ENCODE assay signal across 8 cellular contexts in the genomic region with DNA sequence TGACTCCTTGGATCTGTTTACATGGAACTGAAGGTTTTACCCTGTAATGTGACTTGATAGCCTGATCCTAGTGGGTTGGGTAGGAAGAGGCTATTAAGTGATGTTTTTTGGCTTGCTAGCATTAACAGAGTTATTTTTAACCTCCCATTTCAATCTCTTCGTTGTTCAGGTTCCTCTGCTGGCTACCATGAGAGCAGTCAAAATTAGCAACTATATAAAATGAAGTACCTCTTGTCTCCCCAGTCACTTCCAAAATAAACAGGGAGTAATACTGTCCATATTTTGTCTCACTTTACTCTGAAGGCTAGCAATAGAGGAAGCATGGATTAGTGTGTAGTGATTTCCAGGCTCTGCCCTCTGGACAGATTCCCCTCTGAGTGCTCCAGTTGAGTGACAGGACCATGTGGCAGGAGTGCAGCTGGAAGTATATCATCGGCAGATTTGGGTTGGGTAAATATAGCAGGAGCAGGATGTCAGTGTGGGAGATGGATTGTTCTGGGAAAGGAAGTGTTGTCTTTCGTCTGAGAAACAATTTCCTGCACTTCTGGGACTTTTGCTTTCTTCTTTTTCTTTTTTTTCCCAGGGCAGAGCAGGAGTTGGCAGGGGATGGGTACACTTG. TPM values are rescaled to one million over a fixed set of nuclear protein-coding genes. Genes with fewer than 3 reads are reported as not detected.
DNase-seq lines count a peak whose midpoint lies in the region; FAIRE-seq and TF ChIP-seq lines count a peak whose summit lies in the region.

No MANE protein-coding gene starts in this region.

- no peak for TF ChIP-seq CTCF in fibroblast of pulmonary artery (IDR thresholded peaks at IDR 0.05; ENCODE audit: low read length, missing control alignments)

- no peak for DNase-seq in GM19239 (ENCODE audit: insufficient read length, low spot score)
- peak; percentile 70 for DNase-seq in fibroblast of pulmonary artery (ENCODE audit: low read depth)
- DNase-seq in putamen (ENCODE audit: low spot score): peak; percentile 17
- DNase-seq in iPS-NIHi11 (ENCODE audit: low spot score): no peak
- no peak for DNase-seq in NK-92 treated with Interleukin-12 subunit alpha and Interleukin-12 subunit beta, amount 100 ng/mL, for 24 hours (lab: John Stamatoyannopoulos, UW)
- DNase-seq in stimulated activated naive CD4-positive, alpha-beta T cell (lab: John Stamatoyannopoulos, UW): no peak
- no peak for DNase-seq in activated CD8-positive, alpha-beta memory T cell treated with anti-CD3 and anti-CD28 coated beads for 24 hours

- FAIRE-seq in GM19239 (lab: Jason Lieb, UNC): peak; percentile 75

- peak overlapping the region; percentile 29 for H3K4me3 ChIP-seq in fibroblast of pulmonary artery (replicated peaks; ENCODE audit: low read depth, low read length)

TF ChIP-seq in PFSK-1, 5 proteins besides CTCF, POLR2A, EP300 and RAD21:
- TF ChIP-seq FOXP2 (optimal IDR thresholded peaks at IDR 0.05; ENCODE audit: borderline replicate concordance, extremely low read depth, extremely low read length, insufficient read depth) (no peak), POLR2AphosphoS5 (IDR thresholded peaks at IDR 0.05; ENCODE audit: low read depth, low read length) (no peak), TAF1 (IDR thresholded peaks at IDR 0.05; ENCODE audit: borderline replicate concordance, insufficient read depth, low read length) (no peak), SIN3A (IDR thresholded peaks at IDR 0.05; ENCODE audit: borderline replicate concordance, insufficient read depth, low read length) (peak; percentile 94)
- TF ChIP-seq, protein P1, sequence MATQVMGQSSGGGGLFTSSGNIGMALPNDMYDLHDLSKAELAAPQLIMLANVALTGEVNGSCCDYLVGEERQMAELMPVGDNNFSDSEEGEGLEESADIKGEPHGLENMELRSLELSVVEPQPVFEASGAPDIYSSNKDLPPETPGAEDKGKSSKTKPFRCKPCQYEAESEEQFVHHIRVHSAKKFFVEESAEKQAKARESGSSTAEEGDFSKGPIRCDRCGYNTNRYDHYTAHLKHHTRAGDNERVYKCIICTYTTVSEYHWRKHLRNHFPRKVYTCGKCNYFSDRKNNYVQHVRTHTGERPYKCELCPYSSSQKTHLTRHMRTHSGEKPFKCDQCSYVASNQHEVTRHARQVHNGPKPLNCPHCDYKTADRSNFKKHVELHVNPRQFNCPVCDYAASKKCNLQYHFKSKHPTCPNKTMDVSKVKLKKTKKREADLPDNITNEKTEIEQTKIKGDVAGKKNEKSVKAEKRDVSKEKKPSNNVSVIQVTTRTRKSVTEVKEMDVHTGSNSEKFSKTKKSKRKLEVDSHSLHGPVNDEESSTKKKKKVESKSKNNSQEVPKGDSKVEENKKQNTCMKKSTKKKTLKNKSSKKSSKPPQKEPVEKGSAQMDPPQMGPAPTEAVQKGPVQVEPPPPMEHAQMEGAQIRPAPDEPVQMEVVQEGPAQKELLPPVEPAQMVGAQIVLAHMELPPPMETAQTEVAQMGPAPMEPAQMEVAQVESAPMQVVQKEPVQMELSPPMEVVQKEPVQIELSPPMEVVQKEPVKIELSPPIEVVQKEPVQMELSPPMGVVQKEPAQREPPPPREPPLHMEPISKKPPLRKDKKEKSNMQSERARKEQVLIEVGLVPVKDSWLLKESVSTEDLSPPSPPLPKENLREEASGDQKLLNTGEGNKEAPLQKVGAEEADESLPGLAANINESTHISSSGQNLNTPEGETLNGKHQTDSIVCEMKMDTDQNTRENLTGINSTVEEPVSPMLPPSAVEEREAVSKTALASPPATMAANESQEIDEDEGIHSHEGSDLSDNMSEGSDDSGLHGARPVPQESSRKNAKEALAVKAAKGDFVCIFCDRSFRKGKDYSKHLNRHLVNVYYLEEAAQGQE (IDR thresholded peaks at IDR 0.05; ENCODE audit: insufficient read depth in 1 of 2, low read depth in 2 of 2, low read length in 2 of 2): 0 out of 4 replicates have a peak, but pooled peaks of 1 of the 2 experiments have one; percentile 29
TF ChIP-seq in PFSK-1: peak in this region for 2.

RNA-seq across cellular contexts. Expression of a gene that starts 35.2 kb away (rescaled TPM):
- 21.9 TPM for polyA plus RNA-seq in PFSK-1 (2012; ENCODE audit: insufficient read length, low read depth)

RNA-seq across cellular contexts. Expression of a gene that starts 39.2 kb away (rescaled TPM):
- polyA plus RNA-seq in PFSK-1 (2012; ENCODE audit: insufficient read length, low read depth): not detected

RNA-seq across cellular contexts. Expression of a gene that starts 54.4 kb away (rescaled TPM):
- not detected for polyA plus RNA-seq in PFSK-1 (2012; ENCODE audit: insufficient read length, low read depth)

Comparison
In these comparisons a context has a peak if more than half of its experiments do, and no peak if none do; other contexts are left out.
1. DNase-seq: peak in fibroblast of pulmonary artery (single experiment) and putamen (single experiment); none in GM19239 (single experiment), iPS-NIHi11 (single experiment), NK-92 treated with Interleukin-12 subunit alpha and Interleukin-12 subunit beta, amount 100 ng/mL, for 24 hours (single experiment), stimulated activated naive CD4-positive, alpha-beta T cell (0 of 6) and activated CD8-positive, alpha-beta memory T cell treated with anti-CD3 and anti-CD28 coated beads for 24 hours (single experiment).